ENCODE assay signal across 10 cellular contexts in genomic region chr5:156475831-156476551, GRCh38.
DNase-seq lines count a peak whose midpoint lies in the region; ATAC-seq, FAIRE-seq and TF ChIP-seq lines count a peak whose summit lies in the region.
"Had no signal": no experiment of that assay in that cellular context is flagged by ENCODE, and none has a peak within 500 bp of the region (broad histone marks: within the 10 kb centered on the region; RNA-seq: fewer than 3 reads in every experiment).

No MANE protein-coding gene starts in this region.

- intact Hi-C loops in right cardiac atrium (cut with DNase I) = no loop called here

- peaks cover 5% of the 10 kb centered on the region for H3K27me3 Mint-ChIP-seq in GM23338 (ENCODE audit: insufficient read depth, low read depth, poor library complexity)

- H3K27me3 ChIP-seq in GM23338 (ENCODE audit: insufficient read depth) = no peaks in the 10 kb centered on the region
- no peaks in the 10 kb centered on the region for H3K27me3 ChIP-seq in right cardiac atrium (ENCODE audit: control insufficient read depth, insufficient read depth)

- H3K4me3 ChIP-seq in GM23338 = no peak overlapping the region
- no peak overlapping the region for H3K4me3 ChIP-seq in right cardiac atrium (ENCODE audit: low read length)
- H3K4me3 ChIP-seq in skeletal muscle cell (ENCODE audit: low read depth, low read length) = no peak overlapping the region

- ATAC-seq in GM23338 = peak; percentile 92
- peak; percentile 86 to 94 for ATAC-seq in right cardiac atrium
- ATAC-seq in HG02610 (IDR thresholded peaks at IDR 0.05; ENCODE audit: unreplicated experiment) = no peak
- no peak for ATAC-seq in HG03442 (IDR thresholded peaks at IDR 0.05; ENCODE audit: unreplicated experiment)

- H4K20me1 ChIP-seq in GM23338 (replicated peaks; ENCODE audit: insufficient read depth) = no peaks in the 10 kb centered on the region

- no peak overlapping the region for H3K4me2 ChIP-seq in GM23338

- no peak overlapping the region for H3K4me3 Mint-ChIP-seq in GM23338
- H3K4me3 Mint-ChIP-seq: T-helper 2 cell treated with Interferon-gamma antibody and Interleukin-4, amounts not matched to agents 5 μg/mL and 100 μg/mL, for 36 hours had no signal

- H3K4me1 Mint-ChIP-seq in GM23338 = peaks cover 12% of the 10 kb centered on the region

- H3K27ac ChIP-seq in GM23338 (ENCODE audit: low read depth) (no peak overlapping the region), angular gyrus (ENCODE audit: low read depth, low read length) (peak overlapping the region; percentile 11), right cardiac atrium (ENCODE audit: low read length) (peak overlapping the region; percentile 92)

- 0 out of 4 replicates have a peak, but pooled peaks of 1 of the 2 experiments have one; percentile 1 for TF ChIP-seq CTCF in GM23338 (conservative IDR thresholded peaks at IDR 0.05; ENCODE audit: low read depth in 2 of 2)

- H3K9me2 ChIP-seq in GM23338 (ENCODE audit: insufficient read depth) = peaks cover 5% of the 10 kb centered on the region; the same call in 1 of the 2 replicates

- FAIRE-seq in GM19239 (lab: Jason Lieb, UNC) = no peak

- no peaks in the 10 kb centered on the region for H3K36me3 ChIP-seq in GM23338 (ENCODE audit: insufficient read depth)

- 48% methylated on average over 4 of the region's 4 CpGs for WGBS in right cardiac atrium

- no peaks in the 10 kb centered on the region for H3K79me2 ChIP-seq in GM23338 (replicated peaks; ENCODE audit: insufficient read depth)

- peak overlapping the region; percentile 34 for H3K27ac Mint-ChIP-seq in GM23338
- H3K27ac Mint-ChIP-seq: T-helper 2 cell treated with Interferon-gamma antibody and Interleukin-4, amounts not matched to agents 5 μg/mL and 100 μg/mL, for 36 hours had no signal

- H2AFZ ChIP-seq in GM23338 = peak overlapping the region; percentile 86; the same call in 1 of the 2 replicates

- H3K9me3 ChIP-seq in right cardiac atrium (ENCODE audit: control insufficient read depth, low read length) = no peaks in the 10 kb centered on the region

- H3K36me3 Mint-ChIP-seq in GM23338 (ENCODE audit: low read depth) = no peaks in the 10 kb centered on the region

- H3K4me1 ChIP-seq in GM23338 (ENCODE audit: insufficient read depth) = no peaks in the 10 kb centered on the region
- peaks cover 14% of the 10 kb centered on the region for H3K4me1 ChIP-seq in right cardiac atrium (ENCODE audit: control insufficient read depth, insufficient read depth, low read length)

- H3F3A ChIP-seq in GM23338 (replicated peaks; ENCODE audit: low read depth) = no peaks in the 10 kb centered on the region

- H3K9me3 Mint-ChIP-seq in GM23338 = 0 out of 3 replicates have a peak, but pooled peaks cover 3% of the 10 kb centered on the region
- H3K9me3 Mint-ChIP-seq: T-helper 2 cell treated with Interferon-gamma antibody and Interleukin-4, amounts not matched to agents 5 μg/mL and 100 μg/mL, for 36 hours had no signal

- DNase-seq in GM23338 (ENCODE audit: low spot score) = peak; percentile 29
- peak; percentile 48 to 59 (median 56) for DNase-seq in right cardiac atrium
- DNase-seq in skeletal muscle cell (ENCODE audit: low read depth) = peak; percentile 94
- no peak for DNase-seq in GM19239 (ENCODE audit: insufficient read length, low spot score)
- DNase-seq in effector CD4-positive, alpha-beta T cell = no peak
- DNase-seq: stimulated activated CD4-positive, alpha-beta T cell treated with anti-CD3 and anti-CD28 coated beads, Interleukin-15, amount 100 ng/mL, for 24 hours had no signal

TF ChIP-seq in GM23338, 12 proteins besides CTCF, POLR2A, EP300 and RAD21:
- TF ChIP-seq REST (IDR thresholded peaks at IDR 0.05; ENCODE audit: unreplicated experiment) (no peak), NANOG (IDR thresholded peaks at IDR 0.05; ENCODE audit: borderline replicate concordance) (no peak)
TF ChIP-seq in GM23338: peak in this region for 0.

Comparison
In these comparisons a context has a peak if more than half of its experiments do, and no peak if none do; other contexts are left out.
1. ATAC-seq: peak in GM23338 (single experiment) and right cardiac atrium (2 of 2); none in HG02610 (single experiment) and HG03442 (single experiment).
2. DNase-seq: peak in GM23338 (single experiment), right cardiac atrium (3 of 3) and skeletal muscle cell (single experiment); none in GM19239 (single experiment) and effector CD4-positive, alpha-beta T cell (single experiment).